Comparison of ENCODE assay signal across 23 cellular contexts in genomic region chr2:187709063-187709462, GRCh38.
DNase-seq lines count a peak whose midpoint lies in the region; ATAC-seq, FAIRE-seq and TF ChIP-seq lines count a peak whose summit lies in the region.
"Had no signal": no experiment of that assay in that cellular context is flagged by ENCODE, and none has a peak within 500 bp of the region (broad histone marks: within the 10 kb centered on the region; RNA-seq: fewer than 3 reads in every experiment).

No MANE protein-coding gene starts in this region.

- CTCF ChIA-PET in activated CD4-positive, alpha-beta T cell treated with anti-CD3 and anti-CD28 coated beads for 36 hours (lab: Charles Lee), result no interaction called here

- no peaks in the 10 kb centered on the region for H4K20me1 ChIP-seq in neural progenitor cell (ENCODE audit: low read depth)
- H4K20me1 ChIP-seq: BLaER1 had no signal

- H3K27ac ChIP-seq in neural progenitor cell (no peak overlapping the region), uterus (no peak overlapping the region)
- H3K27ac ChIP-seq: BLaER1, C4-2B had no signal

- no peak overlapping the region for H3K4me2 ChIP-seq in neural progenitor cell
- H3K4me2 ChIP-seq: BLaER1 had no signal

- H3K27me3 Mint-ChIP-seq in neural progenitor cell (ENCODE audit: insufficient read depth, low read depth), result peaks cover 2% of the 10 kb centered on the region
- no peaks in the 10 kb centered on the region for H3K27me3 Mint-ChIP-seq in activated CD4-positive, alpha-beta T cell treated with anti-CD3 and anti-CD28 coated beads for 36 hours
- H3K27me3 Mint-ChIP-seq: B cell; CD4-positive, CD25-positive, alpha-beta regulatory T cell had no signal

- H3K9me3 ChIP-seq in neural progenitor cell (ENCODE audit: low read depth) (no peaks in the 10 kb centered on the region), uterus (no peaks in the 10 kb centered on the region)
- H3K9me3 ChIP-seq: BLaER1, Caco-2 had no signal

- TF ChIP-seq CTCF in neural progenitor cell (IDR thresholded peaks at IDR 0.05) (no peak), uterus (IDR thresholded peaks at IDR 0.05) (no peak)

- H2AFZ ChIP-seq in neural progenitor cell (replicated peaks), result peak overlapping the region; percentile 1

- H3K27me3 ChIP-seq in neural progenitor cell (no peaks in the 10 kb centered on the region), uterus (no peaks in the 10 kb centered on the region)
- H3K27me3 ChIP-seq: BLaER1 had no signal

- no peak for TF ChIP-seq POLR2A in H54 (IDR thresholded peaks at IDR 0.05; ENCODE audit: low read depth, low read length)
- TF ChIP-seq POLR2A in uterus (IDR thresholded peaks at IDR 0.05), result no peak

- no peaks in the 10 kb centered on the region for H3K79me2 ChIP-seq in neural progenitor cell (ENCODE audit: low read depth)

- ATAC-seq in activated CD4-positive, alpha-beta T cell treated with anti-CD3 and anti-CD28 coated beads for 36 hours, result no peak
- no peak for ATAC-seq in GM21367 (IDR thresholded peaks at IDR 0.05; ENCODE audit: unreplicated experiment)
- ATAC-seq: CD8-positive, alpha-beta T cell had no signal

- POLR2A ChIA-PET in activated CD4-positive, alpha-beta T cell treated with anti-CD3 and anti-CD28 coated beads for 36 hours (lab: Charles Lee), result no interaction called here

- no peaks in the 10 kb centered on the region for H3K36me3 Mint-ChIP-seq in neural progenitor cell
- no peaks in the 10 kb centered on the region for H3K36me3 Mint-ChIP-seq in activated CD4-positive, alpha-beta T cell treated with anti-CD3 and anti-CD28 coated beads for 36 hours (ENCODE audit: low read depth)
- H3K36me3 Mint-ChIP-seq: CD4-positive, CD25-positive, alpha-beta regulatory T cell; CD8-positive, alpha-beta T cell had no signal

- no peaks in the 10 kb centered on the region for H3F3A ChIP-seq in neural progenitor cell (ENCODE audit: low read depth)

- intact Hi-C loops in activated CD4-positive, alpha-beta T cell treated with anti-CD3 and anti-CD28 coated beads for 36 hours (cut with DNase I, micrococcal nuclease), result no loop called here
- intact Hi-C loops in uterus (cut with DNase I; ENCODE audit: low total_unique reads), result no loop called here

- H3K4me1 Mint-ChIP-seq in neural progenitor cell, result peaks cover 3% of the 10 kb centered on the region
- no peaks in the 10 kb centered on the region for H3K4me1 Mint-ChIP-seq in activated CD4-positive, alpha-beta T cell treated with anti-CD3 and anti-CD28 coated beads for 36 hours
- H3K4me1 Mint-ChIP-seq: B cell; CD4-positive, CD25-positive, alpha-beta regulatory T cell had no signal

- FAIRE-seq in H54 (lab: Jason Lieb, UNC) (peak; percentile 50), endometrium (lab: Jason Lieb, UNC) (peak; percentile 68), frontal cortex (lab: Jason Lieb, UNC) (no peak)
- FAIRE-seq: GM12891, GM18507 had no signal

- no peak overlapping the region for H3K9ac ChIP-seq in neural progenitor cell
- H3K9ac ChIP-seq: BLaER1 had no signal

- H3K27ac Mint-ChIP-seq in neural progenitor cell, result no peak overlapping the region
- no peak overlapping the region for H3K27ac Mint-ChIP-seq in activated CD4-positive, alpha-beta T cell treated with anti-CD3 and anti-CD28 coated beads for 36 hours
- H3K27ac Mint-ChIP-seq: B cell; CD4-positive, CD25-positive, alpha-beta regulatory T cell; CD8-positive, alpha-beta T cell had no signal

- H3K4me3 ChIP-seq in neural progenitor cell (no peak overlapping the region), uterus (no peak overlapping the region)
- H3K4me3 ChIP-seq: BLaER1 had no signal

- peaks cover 6% of the 10 kb centered on the region for H3K4me1 ChIP-seq in neural progenitor cell
- no peaks in the 10 kb centered on the region for H3K4me1 ChIP-seq in uterus
- H3K4me1 ChIP-seq: BLaER1, Caco-2 had no signal

- no peak overlapping the region for H3K4me3 Mint-ChIP-seq in neural progenitor cell
- H3K4me3 Mint-ChIP-seq in activated CD4-positive, alpha-beta T cell treated with anti-CD3 and anti-CD28 coated beads for 36 hours, result no peak overlapping the region
- H3K4me3 Mint-ChIP-seq: B cell; CD4-positive, CD25-positive, alpha-beta regulatory T cell; CD8-positive, alpha-beta T cell had no signal

- no peaks in the 10 kb centered on the region for H3K36me3 ChIP-seq in neural progenitor cell
- no peaks in the 10 kb centered on the region for H3K36me3 ChIP-seq in uterus
- H3K36me3 ChIP-seq: BLaER1 had no signal

- no peaks in the 10 kb centered on the region for H3K9me3 Mint-ChIP-seq in neural progenitor cell
- no peaks in the 10 kb centered on the region for H3K9me3 Mint-ChIP-seq in activated CD4-positive, alpha-beta T cell treated with anti-CD3 and anti-CD28 coated beads for 36 hours (ENCODE audit: low read depth)
- H3K9me3 Mint-ChIP-seq: CD8-positive, alpha-beta T cell had no signal

- DNase-seq in H54 (ENCODE audit: insufficient read length, low spot score) (no peak), left kidney (ENCODE audit: low read depth, low spot score) (peak; percentile 22), neural progenitor cell (ENCODE audit: low spot score) (no peak), frontal cortex (ENCODE audit: low spot score in 2 of 2) (no peak), uterus (no peak)
- DNase-seq in activated CD4-positive, alpha-beta T cell treated with anti-CD3 and anti-CD28 coated beads for 36 hours, result no peak
- DNase-seq: Caco-2; CD4-positive, CD25-positive, alpha-beta regulatory T cell; CD8-positive, alpha-beta T cell; DMS153; DMS79; EL; GF-D8; GOT3; H7; HCEC 1CT had no signal
